13 cellular contexts compared by ENCODE assay signal in the genomic region with DNA sequence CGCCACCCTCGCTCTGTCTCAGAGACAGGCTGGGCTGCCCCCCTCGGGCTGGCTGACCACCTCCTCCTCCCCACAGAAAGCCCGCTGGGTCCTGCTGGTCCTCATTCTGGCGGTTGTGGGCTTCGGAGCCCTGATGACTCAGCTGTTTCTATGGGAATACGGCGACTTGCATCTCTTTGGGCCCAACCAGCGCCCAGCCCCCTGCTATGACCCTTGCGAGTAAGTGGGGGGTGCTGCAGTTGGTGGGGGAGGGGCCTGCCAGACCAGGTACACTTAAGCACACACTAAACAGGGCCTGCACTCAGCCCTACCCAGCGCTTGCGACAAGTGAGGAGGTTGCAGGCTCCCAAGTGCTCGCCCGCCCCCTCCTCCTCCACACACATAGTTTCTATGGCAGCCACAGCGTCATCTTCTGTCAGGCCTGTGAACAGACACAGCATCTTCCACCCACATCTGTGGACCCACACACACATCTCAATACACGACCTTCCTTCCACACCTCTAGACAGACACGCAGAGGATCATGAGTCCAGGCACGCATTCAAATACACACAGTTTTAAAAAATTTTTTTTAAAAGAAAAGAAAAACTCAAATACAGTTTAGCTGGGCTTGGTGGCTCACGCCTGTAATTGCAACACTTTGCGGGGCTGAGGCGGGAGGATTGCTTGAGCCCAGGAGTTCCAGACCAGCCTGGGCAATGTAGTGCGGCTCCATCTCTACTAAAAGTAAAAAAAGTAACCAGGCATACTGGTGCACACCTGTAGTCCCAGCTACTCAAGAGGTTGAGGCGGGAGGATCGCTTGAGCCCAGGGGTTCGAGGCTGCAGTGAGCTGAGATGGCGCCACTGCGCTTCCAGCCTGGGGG. TPM values are rescaled to one million over a fixed set of nuclear protein-coding genes. Genes with fewer than 3 reads are reported as not detected.
DNase-seq lines count a peak whose midpoint lies in the region; ATAC-seq and TF ChIP-seq lines count a peak whose summit lies in the region.
"Had no signal": no experiment of that assay in that cellular context is flagged by ENCODE, and none has a peak within 500 bp of the region (broad histone marks: within the 10 kb centered on the region; RNA-seq: fewer than 3 reads in every experiment).

No MANE protein-coding gene starts in this region.

- no peaks in the 10 kb centered on the region for H4K20me1 ChIP-seq in fibroblast of lung (ENCODE audit: control insufficient read depth, extremely low read depth, insufficient read depth, low read length)

- peak overlapping the region; percentile 91 for H3K4me3 Mint-ChIP-seq in neural crest cell
- H3K4me3 Mint-ChIP-seq: T-helper 17 cell had no signal

- peak overlapping the region; percentile 95 for H3K27ac Mint-ChIP-seq in neural crest cell (ENCODE audit: unreplicated experiment)
- H3K27ac Mint-ChIP-seq: T-helper 17 cell had no signal

- no peak overlapping the region for H2AFZ ChIP-seq in fibroblast of lung (ENCODE audit: low read length)

- no peak overlapping the region for H3K27ac ChIP-seq in Panc1 (ENCODE audit: low read length)
- H3K27ac ChIP-seq in fibroblast of lung (ENCODE audit: insufficient read depth, low read length): no peak overlapping the region

- H3K9ac ChIP-seq in fibroblast of lung (ENCODE audit: insufficient read depth, low read length): no peak overlapping the region

- CTCF ChIA-PET in Panc1 (lab: Charles Lee): no interaction called here

- H3K4me1 Mint-ChIP-seq in neural crest cell: peaks cover 15% of the 10 kb centered on the region

- peak; percentile 11 for DNase-seq in EH (ENCODE audit: low read depth)
- no peak for DNase-seq in Panc1 (ENCODE audit: low read depth, low spot score)
- DNase-seq in fibroblast of lung (ENCODE audit: low read depth in 2 of 2): peak; percentile 22 to 71
- peak; percentile 46 for DNase-seq in neural crest cell (ENCODE audit: low read depth, low spot score)
- DNase-seq in activated T-cell treated with anti-CD3 and anti-CD28 coated beads for 4 hours: no peak
- DNase-seq in left lobe of liver (ENCODE audit: low spot score): no peak
- DNase-seq in NCI-H1436 (lab: John Stamatoyannopoulos, UW): no peak
- DNase-seq: Calu3; stimulated activated CD4-positive, alpha-beta T cell treated with anti-CD3 and anti-CD28 coated beads, Interleukin-4, amount 100 ng/mL, for 24 hours; T-helper 17 cell had no signal

- peaks cover 4% of the 10 kb centered on the region for H3K36me3 Mint-ChIP-seq in neural crest cell (ENCODE audit: low read depth)

- H3K4me3 ChIP-seq in Panc1 (ENCODE audit: low read depth in 2 of 2, low read length in 2 of 2) (no peak overlapping the region), fibroblast of lung (replicated peaks in 1 of 4; ENCODE audit: control extremely low read depth in 1 of 4, insufficient read depth in 1 of 4, low read depth in 3 of 4, low read length in 4 of 4) (no peak overlapping the region)
- H3K4me3 ChIP-seq: HAP-1 had no signal

- BruUV-seq in Panc1 (replicated peaks; lab: Mats Ljungman, UMichigan): no TSS peak

- POLR2A ChIA-PET in Panc1 (lab: Charles Lee): interaction anchor here (0.6 kb wide), 1 partner anchor 330 kb away, joined by 4 read pairs; no protein-coding TSS in a partner anchor

- no peaks in the 10 kb centered on the region for H3K36me3 ChIP-seq in Panc1 (ENCODE audit: control insufficient read depth, insufficient read depth, low read length)
- peaks cover 9% of the 10 kb centered on the region for H3K36me3 ChIP-seq in fibroblast of lung (ENCODE audit: control insufficient read depth, insufficient read depth, low read length)
- H3K36me3 ChIP-seq: HAP-1 had no signal

- intact Hi-C loops in Panc1 (cut with micrococcal nuclease; ENCODE audit: unreplicated experiment): no loop called here

- H3K79me2 ChIP-seq in fibroblast of lung (ENCODE audit: control insufficient read depth, insufficient read depth, low read length): no peaks in the 10 kb centered on the region

- H3K9me3 Mint-ChIP-seq in neural crest cell: no peaks in the 10 kb centered on the region

- ATAC-seq in Panc1 (peak; percentile 58; the same call in 1 of the 2 replicates), HG02678 (IDR thresholded peaks at IDR 0.05; ENCODE audit: unreplicated experiment) (no peak), left lobe of liver (no peak)
- ATAC-seq: T-helper 17 cell had no signal

- H3K4me1 ChIP-seq in Panc1 (ENCODE audit: control insufficient read depth, insufficient read depth, low read length) (peaks cover 4% of the 10 kb centered on the region; the same call in 1 of the 2 replicates), fibroblast of lung (ENCODE audit: control insufficient read depth, extremely low read depth, insufficient read depth, low read length) (no peaks in the 10 kb centered on the region)
- H3K4me1 ChIP-seq: HAP-1 had no signal

- H3K27me3 ChIP-seq in Panc1 (ENCODE audit: control insufficient read depth, insufficient read depth, low read length): no peaks in the 10 kb centered on the region
- no peaks in the 10 kb centered on the region for H3K27me3 ChIP-seq in fibroblast of lung (ENCODE audit: control insufficient read depth, insufficient read depth, low read length)
- H3K27me3 ChIP-seq: tibial nerve had no signal

- in situ Hi-C loops in Panc1 (cut with HindIII; ENCODE audit: low pct_unique_long_range_greater_than_20kb, low sequenced_read_pairs): no loop called here

- H3K4me2 ChIP-seq in fibroblast of lung (ENCODE audit: extremely low read depth, insufficient read depth, low read length): no peak overlapping the region

- H3K27me3 Mint-ChIP-seq in neural crest cell (ENCODE audit: low read depth): no peaks in the 10 kb centered on the region
- H3K27me3 Mint-ChIP-seq: T-helper 17 cell had no signal

- no peak for TF ChIP-seq CTCF in Panc1 (IDR thresholded peaks at IDR 0.05)
- no peak for TF ChIP-seq CTCF in fibroblast of lung (conservative IDR thresholded peaks at IDR 0.05 in 1 of 2, IDR thresholded peaks at IDR 0.05 in 1 of 2; ENCODE audit: low read depth in 1 of 2, low read length in 2 of 2)
- TF ChIP-seq CTCF in neural crest cell (conservative IDR thresholded peaks at IDR 0.05): peak; percentile 25

- H3K9me3 ChIP-seq in Panc1 (ENCODE audit: control insufficient read depth, insufficient read depth, low read depth, low read length) (no peaks in the 10 kb centered on the region), fibroblast of lung (ENCODE audit: control insufficient read depth, insufficient read depth, low read depth, low read length) (no peaks in the 10 kb centered on the region)
- H3K9me3 ChIP-seq: HAP-1, tibial nerve had no signal

RNA-seq across cellular contexts. Expression of a gene that starts 18.4 kb away (rescaled TPM):
- total RNA-seq in Panc1 (2021; ENCODE audit: unreplicated experiment) (81.8 TPM), fibroblast of lung (173 and 230 TPM in 2 replicates), neural crest cell (200 and 208 TPM in 2 replicates), left lobe of liver (104 TPM)
- 166 TPM for polyA plus RNA-seq in Panc1 (2012; ENCODE audit: insufficient read length)
- 158 and 208 TPM in 2 replicates for polyA plus RNA-seq in fibroblast of lung
- 235 and 312 TPM in 2 replicates for polyA plus RNA-seq in fibroblast of lung (2012)
- 558 and 869 TPM in 2 replicates for polyA minus RNA-seq in fibroblast of lung (ENCODE audit: low replicate concordance)

RNA-seq across cellular contexts. Expression of a gene that starts 18.7 kb away (rescaled TPM):
- total RNA-seq in Panc1 (2021; ENCODE audit: unreplicated experiment) (29.0 TPM), fibroblast of lung (4.4 and 5.1 TPM in 2 replicates), neural crest cell (19.0 and 21.0 TPM in 2 replicates), left lobe of liver (6.7 TPM)
- polyA plus RNA-seq in Panc1 (2012; ENCODE audit: insufficient read length): 36.8 TPM
- 9.1 and 10.8 TPM in 2 replicates for polyA plus RNA-seq in fibroblast of lung
- polyA plus RNA-seq in fibroblast of lung (2012): 8.9 and 11.5 TPM in 2 replicates
- 33.8 and 52.6 TPM in 2 replicates for polyA minus RNA-seq in fibroblast of lung (ENCODE audit: low replicate concordance)

RNA-seq across cellular contexts. Expression of a gene that starts 23.1 kb away (rescaled TPM):
- total RNA-seq in Panc1 (2021; ENCODE audit: unreplicated experiment) (0.13 TPM), fibroblast of lung (0.17 and 0.26 TPM in 2 replicates), neural crest cell (0.11 and 0.30 TPM in 2 replicates), left lobe of liver (not detected)
- 0.15 TPM for polyA plus RNA-seq in Panc1 (2012; ENCODE audit: insufficient read length)
- polyA plus RNA-seq in fibroblast of lung: 0.05 and 0.07 TPM in 2 replicates
- 0.13 and 0.15 TPM in 2 replicates for polyA plus RNA-seq in fibroblast of lung (2012)
- 0.22 TPM in 1 of 2 replicates, not detected in the other for polyA minus RNA-seq in fibroblast of lung (ENCODE audit: low replicate concordance)
- total RNA-seq: T-helper 17 cell had no signal

RNA-seq across cellular contexts. Expression of a gene that starts 46.2 kb away (rescaled TPM):
- total RNA-seq in Panc1 (2021; ENCODE audit: unreplicated experiment): 3.4 TPM
- 4.0 TPM for polyA plus RNA-seq in Panc1 (2012; ENCODE audit: insufficient read length)
- 3.1 and 3.6 TPM in 2 replicates for total RNA-seq in fibroblast of lung
- polyA plus RNA-seq in fibroblast of lung: 0.84 and 0.91 TPM in 2 replicates
- polyA plus RNA-seq in fibroblast of lung (2012): 1.5 and 1.9 TPM in 2 replicates
- 0.94 and 2.0 TPM in 2 replicates for polyA minus RNA-seq in fibroblast of lung (ENCODE audit: low replicate concordance)
- 2.8 and 2.9 TPM in 2 replicates for total RNA-seq in neural crest cell
- total RNA-seq in left lobe of liver: 0.70 TPM

RNA-seq across cellular contexts. Expression of a gene that starts 58.9 kb away (rescaled TPM):
- 13.4 TPM for total RNA-seq in Panc1 (2021; ENCODE audit: unreplicated experiment)
- polyA plus RNA-seq in Panc1 (2012; ENCODE audit: insufficient read length): 13.7 TPM
- 19.2 and 27.2 TPM in 2 replicates for total RNA-seq in fibroblast of lung
- polyA plus RNA-seq in fibroblast of lung: 7.2 and 12.7 TPM in 2 replicates
- polyA plus RNA-seq in fibroblast of lung (2012): 10.2 and 18.3 TPM in 2 replicates
- 3.7 and 7.2 TPM in 2 replicates for polyA minus RNA-seq in fibroblast of lung (ENCODE audit: low replicate concordance)
- 3.2 and 3.3 TPM in 2 replicates for total RNA-seq in neural crest cell
- 4.7 TPM for total RNA-seq in left lobe of liver

Comparison
In these comparisons a context has a peak if more than half of its experiments do, and no peak if none do; other contexts are left out.
1. DNase-seq: peak in EH (single experiment), fibroblast of lung (2 of 2) and neural crest cell (single experiment); none in Panc1 (single experiment), activated T-cell treated with anti-CD3 and anti-CD28 coated beads for 4 hours (single experiment), left lobe of liver (single experiment) and NCI-H1436 (single experiment).